In the genomic region with DNA sequence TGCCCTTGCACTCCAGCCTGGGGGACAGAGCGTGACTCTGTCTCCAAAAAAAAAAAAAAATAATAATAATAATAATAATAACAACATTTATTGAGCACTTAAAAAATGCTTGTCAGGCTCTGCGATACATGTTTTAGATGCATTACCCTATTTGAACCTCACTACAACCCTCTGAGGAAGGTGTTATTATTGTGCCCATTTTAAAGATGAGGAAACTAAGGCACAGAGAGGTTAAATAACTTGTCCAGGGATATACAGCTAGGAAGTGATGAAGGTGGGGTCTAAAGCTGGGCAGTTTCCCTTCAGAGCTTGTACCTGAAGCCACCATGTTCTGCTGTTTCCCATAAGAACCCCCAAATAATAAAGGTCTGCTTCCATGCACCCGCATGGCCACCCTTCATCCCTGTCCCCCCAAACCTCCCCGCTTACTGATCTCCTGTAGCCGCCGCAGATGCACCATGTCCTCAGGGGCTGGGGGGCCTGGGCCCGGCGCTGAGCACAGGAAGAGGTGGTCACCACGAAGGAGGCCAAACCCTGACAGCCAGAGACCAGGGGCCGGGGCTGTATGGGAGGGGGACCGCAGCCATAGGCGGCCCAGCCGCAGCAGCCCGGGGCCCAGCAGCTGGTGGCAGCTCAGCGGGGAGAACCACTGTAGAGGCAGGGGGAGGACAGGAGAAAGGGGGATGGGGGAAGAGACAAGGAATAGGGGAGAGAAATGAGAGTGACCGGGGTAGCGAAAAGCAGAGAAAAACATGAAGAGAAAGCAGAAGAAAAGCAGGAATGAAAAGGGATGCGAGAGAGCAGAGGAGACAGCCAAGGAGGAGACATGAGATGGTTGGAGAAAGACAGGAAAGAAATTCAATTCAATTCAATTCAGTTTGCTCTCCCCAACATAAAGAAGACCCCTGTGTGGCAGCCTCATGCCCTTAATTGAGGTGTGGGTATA, we compare ENCODE assay signal across 29 cellular contexts. TPM values are rescaled to one million over a fixed set of nuclear protein-coding genes. Genes with fewer than 3 reads are reported as not detected.
"Had no signal": no experiment of that assay in that cellular context is flagged by ENCODE, and none has a peak within 500 bp of the region (broad histone marks: within the 10 kb centered on the region; RNA-seq: fewer than 3 reads in every experiment).

No MANE protein-coding gene starts in this region.

- DNase-seq: hypothalamus; immature natural killer cell; kidney; left colon; left lung; lower lobe of right lung; mammary epithelial cell; mesenchymal stem cell; nucleus accumbens; stimulated activated CD4-positive, alpha-beta T cell treated with anti-CD3 and anti-CD28 coated beads, Interleukin-12 subunit alpha, Interleukin-12 subunit beta, amount 100 ng/mL, for 4 hours; stimulated activated CD4-positive, alpha-beta T cell treated with anti-CD3 and anti-CD28 coated beads, Interleukin-15, amount 100 ng/mL, for 24 hours; stimulated activated CD4-positive, alpha-beta T cell treated with anti-CD3 and anti-CD28 coated beads, Interleukin-2, amount 100 ng/mL, for 24 hours; stimulated activated CD4-positive, alpha-beta T cell treated with anti-CD3 and anti-CD28 coated beads, Interleukin-4, amount 100 ng/mL, for 1 hour; stimulated activated naive B cell treated with anti-CD40 and anti-IgM and Interleukin-4, amounts not matched to agents 10 μg/mL and 1 μg/mL and 100 μg/mL, for 72 hours; stimulated activated naive CD8-positive, alpha-beta T cell treated with anti-CD3 and anti-CD28 coated beads, Interleukin-15, Interleukin-2, amounts not matched to agents 100 U/mL and 50 U/mL, for 24 hours; stomach; testis; thyroid gland; transverse colon had no signal

- H2AFZ ChIP-seq: parathyroid adenoma had no signal

- FAIRE-seq: islet of Langerhans, kidney had no signal

- H3K4me3 ChIP-seq: left lung, lower lobe of right lung, right atrium auricular region, skin epidermis, stomach, testis, thyroid gland, transverse colon, upper lobe of left lung had no signal

- ATAC-seq: left colon; left lung; lower lobe of right lung; naive thymus-derived CD8-positive, alpha-beta T cell; sciatic nerve; stimulated activated naive CD8-positive, alpha-beta T cell treated with anti-CD3 and anti-CD28 coated beads, Interleukin-15, Interleukin-2, amounts not matched to agents 100 U/mL and 50 U/mL, for 24 hours had no signal

- H3K9ac ChIP-seq: parathyroid adenoma had no signal

- H3K9me3 Mint-ChIP-seq: immature natural killer cell; naive thymus-derived CD8-positive, alpha-beta T cell; nephron; neural crest cell; stimulated activated naive B cell treated with anti-CD40 and anti-IgM and Interleukin-4, amounts not matched to agents 10 μg/mL and 1 μg/mL and 100 μg/mL, for 72 hours had no signal

- H3K36me3 Mint-ChIP-seq: naive thymus-derived CD8-positive, alpha-beta T cell; stimulated activated naive B cell treated with anti-CD40 and anti-IgM and Interleukin-4, amounts not matched to agents 10 μg/mL and 1 μg/mL and 100 μg/mL, for 72 hours had no signal

- H3K4me3 Mint-ChIP-seq: immature natural killer cell; naive thymus-derived CD8-positive, alpha-beta T cell; nephron; neural crest cell; stimulated activated naive B cell treated with anti-CD40 and anti-IgM and Interleukin-4, amounts not matched to agents 10 μg/mL and 1 μg/mL and 100 μg/mL, for 72 hours had no signal

- H3K27ac Mint-ChIP-seq: naive thymus-derived CD8-positive, alpha-beta T cell; nephron; progenitor cell of endocrine pancreas; stimulated activated naive B cell treated with anti-CD40 and anti-IgM and Interleukin-4, amounts not matched to agents 10 μg/mL and 1 μg/mL and 100 μg/mL, for 72 hours had no signal

- H3K9me3 ChIP-seq: left lung, lower lobe of right lung, right atrium auricular region, stomach, testis, thyroid gland, transverse colon, upper lobe of left lung had no signal

- H3K4me1 Mint-ChIP-seq: nephron had no signal

- H3K27me3 Mint-ChIP-seq: naive thymus-derived CD8-positive, alpha-beta T cell; progenitor cell of endocrine pancreas had no signal

- H3K27ac ChIP-seq: lower lobe of right lung, parathyroid adenoma, right atrium auricular region, skin epidermis, testis, thyroid gland, upper lobe of left lung had no signal

- H3K27me3 ChIP-seq: left lung, right atrium auricular region, stomach, testis, thyroid gland, transverse colon, upper lobe of left lung had no signal

- H3K4me1 ChIP-seq: thyroid gland had no signal

- H3K36me3 ChIP-seq: thyroid gland, transverse colon had no signal

RNA-seq across cellular contexts. Expression of a gene that starts 15.8 kb away (rescaled TPM):
- polyA plus RNA-seq: naive thymus-derived CD8-positive, alpha-beta T cell had no signal
